In the genomic region with DNA sequence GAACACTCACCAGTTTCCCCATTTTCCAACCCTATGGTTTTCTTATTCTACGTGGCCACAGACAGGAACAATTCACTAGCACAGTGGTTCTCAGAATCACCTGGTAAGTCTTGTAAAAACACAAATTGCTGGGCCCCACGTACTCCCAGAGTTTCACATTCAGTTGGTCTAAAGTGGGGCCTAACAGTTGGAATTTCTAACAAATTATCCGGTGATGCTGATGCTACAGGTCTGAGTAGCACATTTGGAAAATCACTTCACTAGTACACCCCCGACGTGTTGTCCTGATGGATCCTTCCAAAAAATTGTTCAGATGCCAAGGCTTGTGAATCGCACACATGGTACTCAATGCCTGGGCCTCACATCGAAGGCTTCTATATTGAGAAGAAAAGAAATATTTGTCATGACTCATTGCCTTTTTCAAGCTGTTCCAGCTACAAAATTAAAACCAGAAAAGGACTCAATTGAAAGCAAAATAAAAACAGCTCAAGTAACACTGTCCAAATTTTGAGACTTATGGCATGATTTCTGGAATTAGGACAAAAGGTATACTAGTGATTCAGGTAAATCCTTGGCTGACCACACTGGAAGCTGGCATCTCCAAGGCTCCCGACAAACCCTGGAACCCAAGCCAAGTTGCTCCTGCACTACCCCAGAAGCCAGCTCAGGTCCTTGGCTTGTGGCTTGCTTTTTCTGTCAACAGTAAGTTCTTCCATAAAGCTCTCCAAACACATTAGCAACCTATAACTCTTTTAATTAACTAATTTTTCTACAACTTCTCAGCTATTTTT, we compare ENCODE assay signal across 1 cellular context.
TF ChIP-seq lines count a peak whose summit lies in the region.

No MANE protein-coding gene starts in this region.

TF ChIP-seq in GM12878, 131 proteins besides CTCF, POLR2A, EP300 and RAD21:
- TF ChIP-seq, protein P1, sequence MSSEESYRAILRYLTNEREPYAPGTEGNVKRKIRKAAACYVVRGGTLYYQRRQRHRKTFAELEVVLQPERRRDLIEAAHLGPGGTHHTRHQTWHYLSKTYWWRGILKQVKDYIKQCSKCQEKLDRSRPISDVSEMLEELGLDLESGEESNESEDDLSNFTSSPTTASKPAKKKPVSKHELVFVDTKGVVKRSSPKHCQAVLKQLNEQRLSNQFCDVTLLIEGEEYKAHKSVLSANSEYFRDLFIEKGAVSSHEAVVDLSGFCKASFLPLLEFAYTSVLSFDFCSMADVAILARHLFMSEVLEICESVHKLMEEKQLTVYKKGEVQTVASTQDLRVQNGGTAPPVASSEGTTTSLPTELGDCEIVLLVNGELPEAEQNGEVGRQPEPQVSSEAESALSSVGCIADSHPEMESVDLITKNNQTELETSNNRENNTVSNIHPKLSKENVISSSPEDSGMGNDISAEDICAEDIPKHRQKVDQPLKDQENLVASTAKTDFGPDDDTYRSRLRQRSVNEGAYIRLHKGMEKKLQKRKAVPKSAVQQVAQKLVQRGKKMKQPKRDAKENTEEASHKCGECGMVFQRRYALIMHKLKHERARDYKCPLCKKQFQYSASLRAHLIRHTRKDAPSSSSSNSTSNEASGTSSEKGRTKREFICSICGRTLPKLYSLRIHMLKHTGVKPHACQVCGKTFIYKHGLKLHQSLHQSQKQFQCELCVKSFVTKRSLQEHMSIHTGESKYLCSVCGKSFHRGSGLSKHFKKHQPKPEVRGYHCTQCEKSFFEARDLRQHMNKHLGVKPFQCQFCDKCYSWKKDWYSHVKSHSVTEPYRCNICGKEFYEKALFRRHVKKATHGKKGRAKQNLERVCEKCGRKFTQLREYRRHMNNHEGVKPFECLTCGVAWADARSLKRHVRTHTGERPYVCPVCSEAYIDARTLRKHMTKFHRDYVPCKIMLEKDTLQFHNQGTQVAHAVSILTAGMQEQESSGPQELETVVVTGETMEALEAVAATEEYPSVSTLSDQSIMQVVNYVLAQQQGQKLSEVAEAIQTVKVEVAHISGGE (CRISPR knock-in tag; IDR thresholded peaks at IDR 0.05) = no peak
